ENCODE assay signal across 1 cellular context in the genomic region with DNA sequence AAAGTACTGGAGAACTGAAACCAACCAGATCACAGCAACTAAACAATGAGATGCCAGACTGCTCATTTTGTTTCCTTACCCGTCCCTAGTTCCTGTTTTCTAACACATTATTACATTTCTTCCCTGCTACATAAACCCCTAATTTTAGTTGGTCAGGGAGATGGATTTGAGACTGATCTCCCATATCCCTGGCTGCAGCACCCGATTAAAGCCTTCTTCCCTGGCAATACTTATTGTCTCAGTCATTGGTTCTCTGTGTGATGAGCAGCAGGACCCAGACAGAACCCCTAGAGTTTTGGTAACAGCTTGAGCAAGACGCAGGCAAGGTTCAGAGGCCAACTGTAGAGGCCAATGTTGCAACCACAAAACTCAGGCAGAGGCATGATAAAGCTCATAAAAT.
TF ChIP-seq lines count a peak whose summit lies in the region.

No MANE protein-coding gene starts in this region.

TF ChIP-seq in K562, 482 proteins besides CTCF, POLR2A, EP300 and RAD21 (continued from another document):
- TF ChIP-seq, protein P1, sequence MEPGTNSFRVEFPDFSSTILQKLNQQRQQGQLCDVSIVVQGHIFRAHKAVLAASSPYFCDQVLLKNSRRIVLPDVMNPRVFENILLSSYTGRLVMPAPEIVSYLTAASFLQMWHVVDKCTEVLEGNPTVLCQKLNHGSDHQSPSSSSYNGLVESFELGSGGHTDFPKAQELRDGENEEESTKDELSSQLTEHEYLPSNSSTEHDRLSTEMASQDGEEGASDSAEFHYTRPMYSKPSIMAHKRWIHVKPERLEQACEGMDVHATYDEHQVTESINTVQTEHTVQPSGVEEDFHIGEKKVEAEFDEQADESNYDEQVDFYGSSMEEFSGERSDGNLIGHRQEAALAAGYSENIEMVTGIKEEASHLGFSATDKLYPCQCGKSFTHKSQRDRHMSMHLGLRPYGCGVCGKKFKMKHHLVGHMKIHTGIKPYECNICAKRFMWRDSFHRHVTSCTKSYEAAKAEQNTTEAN (CRISPR knock-in tag; IDR thresholded peaks at IDR 0.05): no peak
- TF ChIP-seq CHD1 (IDR thresholded peaks at IDR 0.05; ENCODE audit: low read length) (no peak), MCM5 (IDR thresholded peaks at IDR 0.05; ENCODE audit: low read depth) (no peak), FUS (optimal IDR thresholded peaks at IDR 0.05; ENCODE audit: low read depth, low read length) (no peak), KLF1 (tag; IDR thresholded peaks at IDR 0.05) (no peak), RBM25 (IDR thresholded peaks at IDR 0.05; ENCODE audit: low read depth, low read length, severe bottlenecking) (no peak)
- TF ChIP-seq, protein P2, sequence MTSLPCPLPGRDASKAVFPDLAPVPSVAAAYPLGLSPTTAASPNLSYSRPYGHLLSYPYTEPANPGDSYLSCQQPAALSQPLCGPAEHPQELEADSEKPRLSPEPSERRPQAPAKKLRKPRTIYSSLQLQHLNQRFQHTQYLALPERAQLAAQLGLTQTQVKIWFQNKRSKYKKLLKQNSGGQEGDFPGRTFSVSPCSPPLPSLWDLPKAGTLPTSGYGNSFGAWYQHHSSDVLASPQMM (CRISPR knock-in tag; IDR thresholded peaks at IDR 0.05): no peak
- TF ChIP-seq, protein P3, sequence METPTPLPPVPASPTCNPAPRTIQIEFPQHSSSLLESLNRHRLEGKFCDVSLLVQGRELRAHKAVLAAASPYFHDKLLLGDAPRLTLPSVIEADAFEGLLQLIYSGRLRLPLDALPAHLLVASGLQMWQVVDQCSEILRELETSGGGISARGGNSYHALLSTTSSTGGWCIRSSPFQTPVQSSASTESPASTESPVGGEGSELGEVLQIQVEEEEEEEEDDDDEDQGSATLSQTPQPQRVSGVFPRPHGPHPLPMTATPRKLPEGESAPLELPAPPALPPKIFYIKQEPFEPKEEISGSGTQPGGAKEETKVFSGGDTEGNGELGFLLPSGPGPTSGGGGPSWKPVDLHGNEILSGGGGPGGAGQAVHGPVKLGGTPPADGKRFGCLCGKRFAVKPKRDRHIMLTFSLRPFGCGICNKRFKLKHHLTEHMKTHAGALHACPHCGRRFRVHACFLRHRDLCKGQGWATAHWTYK (CRISPR knock-in tag; IDR thresholded peaks at IDR 0.05): no peak
